19 cellular contexts compared by ENCODE assay signal in the genomic region with DNA sequence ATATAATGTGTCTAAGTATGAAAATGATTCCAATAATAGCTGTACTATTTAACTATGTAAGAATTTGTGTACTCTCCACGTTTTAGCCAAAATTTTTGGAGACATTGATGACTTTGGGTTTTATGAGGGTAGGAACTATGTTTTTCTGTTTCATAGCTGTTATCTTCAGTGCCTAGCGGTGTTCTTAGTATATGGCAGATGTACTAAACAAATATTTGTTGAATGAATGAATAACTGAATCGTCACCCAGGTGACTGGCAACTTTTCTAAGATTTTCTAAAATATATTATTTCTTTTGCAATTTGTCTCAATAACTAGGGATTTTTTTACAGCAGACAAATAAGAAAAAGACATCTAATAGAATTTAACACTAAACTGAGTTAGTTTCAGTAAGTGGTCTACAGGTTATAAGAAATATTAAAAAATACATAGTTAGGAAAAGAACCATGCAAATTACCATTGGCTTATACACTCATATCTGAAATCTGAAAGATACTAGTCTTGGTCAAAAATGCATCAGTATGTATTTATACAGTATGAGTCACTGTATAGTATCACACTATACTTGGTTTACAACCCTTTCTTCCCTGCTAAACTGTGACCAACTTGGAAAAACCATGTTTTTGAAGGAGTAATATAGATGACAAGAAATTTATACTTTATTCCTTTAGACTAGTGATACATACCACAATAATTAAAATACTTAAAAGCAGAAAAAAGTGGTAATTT.
"Had no signal": no experiment of that assay in that cellular context is flagged by ENCODE, and none has a peak within 500 bp of the region (broad histone marks: within the 10 kb centered on the region; RNA-seq: fewer than 3 reads in every experiment).

No MANE protein-coding gene starts in this region.

- H3K9me3 ChIP-seq: right lobe of liver, testis had no signal

- H2AFZ ChIP-seq: neural progenitor cell had no signal

- H3K4me1 ChIP-seq: neural progenitor cell, right lobe of liver, stomach, testis, upper lobe of left lung had no signal

- H3K27ac Mint-ChIP-seq: activated CD4-positive, alpha-beta T cell treated with anti-CD3 and anti-CD28 coated beads, Interleukin-2, amount 10 ng/mL, durations not matched to agents 7 days and 5 days; activated naive CD4-positive, alpha-beta T cell treated with anti-CD3 and anti-CD28 coated beads for 36 hours; activated T-helper 2 cell treated with anti-CD3 and anti-CD28 coated beads, Interferon-gamma antibody, Interleukin-2, Interleukin-4, amounts not matched to agents 10 μg/mL and 5 μg/mL and 100 μg/mL, durations not matched to agents 14 hours and 24 hours and 36 hours; neural progenitor cell had no signal

- H3K4me3 Mint-ChIP-seq: activated CD4-positive, alpha-beta T cell treated with anti-CD3 and anti-CD28 coated beads, Interleukin-2, amount 10 ng/mL, durations not matched to agents 7 days and 5 days; activated naive CD4-positive, alpha-beta T cell treated with anti-CD3 and anti-CD28 coated beads for 36 hours; neural progenitor cell had no signal

- ATAC-seq: esophagus mucosa, left lobe of liver, right lobe of liver had no signal

- H3K36me3 ChIP-seq: cardiac muscle cell, right lobe of liver, upper lobe of left lung had no signal

- H3K4me1 Mint-ChIP-seq: activated CD4-positive, alpha-beta T cell treated with anti-CD3 and anti-CD28 coated beads, Interleukin-2, amount 10 ng/mL, durations not matched to agents 7 days and 5 days; neural progenitor cell had no signal

- H3K4me2 ChIP-seq: neural progenitor cell, smooth muscle cell had no signal

- H3K9ac ChIP-seq: neural progenitor cell had no signal

- H3K4me3 ChIP-seq: cardiac muscle cell, dorsolateral prefrontal cortex, neural progenitor cell, right lobe of liver, smooth muscle cell, stomach, testis, upper lobe of left lung had no signal

- H3K27ac ChIP-seq: cardiac muscle cell, dorsolateral prefrontal cortex, neural progenitor cell, right lobe of liver, stomach, testis, upper lobe of left lung had no signal

- FAIRE-seq: keratinocyte had no signal

- H3K27me3 ChIP-seq: cardiac muscle cell, dorsolateral prefrontal cortex, neural progenitor cell, right lobe of liver, stomach, testis, upper lobe of left lung had no signal

- DNase-seq: activated CD4-positive, alpha-beta T cell treated with anti-CD3 and anti-CD28 coated beads, Interleukin-2, amount 10 ng/mL, durations not matched to agents 7 days and 5 days; activated CD8-positive, alpha-beta memory T cell treated with anti-CD3 and anti-CD28 coated beads, Interleukin-2, amount 50 U/mL, for 48 hours; activated naive CD4-positive, alpha-beta T cell treated with anti-CD3 and anti-CD28 coated beads for 36 hours; dorsolateral prefrontal cortex; hippocampal formation; midbrain; right lobe of liver; stimulated activated CD4-positive, alpha-beta T cell treated with anti-CD3 and anti-CD28 coated beads, Interleukin-4, amount 100 ng/mL, for 4 hours; stimulated activated CD8-positive, alpha-beta memory T cell treated with anti-CD3 and anti-CD28 coated beads, Interleukin-4, amount 100 ng/mL, for 48 hours; stomach; testis; upper lobe of left lung had no signal
